ENCODE assay signal across 8 cellular contexts in the genomic region with DNA sequence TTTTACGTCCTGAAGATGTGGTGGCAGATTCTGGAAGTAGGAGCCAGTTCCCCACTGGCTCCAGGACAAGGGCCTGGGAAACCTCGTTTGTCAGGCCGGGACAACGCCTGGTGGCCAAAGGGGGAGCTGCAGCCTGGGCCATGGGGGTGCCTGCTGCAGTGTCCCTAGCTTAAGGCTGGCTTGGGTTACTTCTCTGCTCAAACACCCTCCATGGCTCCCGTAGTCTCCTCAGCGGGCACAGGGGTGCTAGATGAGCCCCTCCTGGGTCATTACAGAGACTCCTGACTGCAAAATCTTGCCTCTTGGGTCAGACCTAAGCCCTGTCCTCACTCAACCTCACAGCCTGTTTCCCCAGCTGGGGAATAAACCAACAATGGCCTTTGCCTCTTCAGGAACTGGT. TPM values are rescaled to one million over a fixed set of nuclear protein-coding genes. Genes with fewer than 3 reads are reported as not detected.
DNase-seq lines count a peak whose midpoint lies in the region; FAIRE-seq and TF ChIP-seq lines count a peak whose summit lies in the region.

No MANE protein-coding gene starts in this region.

- in situ Hi-C loops in GM13976 (cut with MboI; ENCODE audit: low sequenced_read_pairs, unreplicated experiment) = no loop called here

- H3K36me3 ChIP-seq in WERI-Rb-1 (no peaks in the 10 kb centered on the region), keratinocyte (ENCODE audit: control insufficient read depth in 2 of 2, extremely low read depth in 1 of 2, insufficient read depth in 2 of 2, low read length in 2 of 2) (no peaks in the 10 kb centered on the region)

- H3K4me1 ChIP-seq in keratinocyte (ENCODE audit: control insufficient read depth, extremely low read depth, insufficient read depth, low read length) = no peaks in the 10 kb centered on the region

- H3K9ac ChIP-seq in keratinocyte (ENCODE audit: control insufficient read depth, extremely low read depth, insufficient read depth, low read length) = no peak overlapping the region

- DNase-seq in AG08396 (ENCODE audit: low spot score) = peak; percentile 82
- peak; percentile 82 for DNase-seq in GM13976 (ENCODE audit: low spot score)
- DNase-seq in WERI-Rb-1 = peak; percentile 58
- no peak for DNase-seq in keratinocyte (ENCODE audit: low read depth, low spot score)
- DNase-seq in NCI-H146 (lab: John Stamatoyannopoulos, UW) = no peak
- no peak for DNase-seq in anterior cingulate cortex (lab: John Stamatoyannopoulos, UW)
- DNase-seq in NCI-H1105 (lab: John Stamatoyannopoulos, UW) = no peak
- DNase-seq in pons (ENCODE audit: low spot score) = no peak

- H3K79me2 ChIP-seq in keratinocyte (ENCODE audit: control insufficient read depth, insufficient read depth, low read length) = no peaks in the 10 kb centered on the region

- H2AFZ ChIP-seq in keratinocyte (ENCODE audit: control insufficient read depth, low read length) = no peak overlapping the region

- H3K4me2 ChIP-seq in keratinocyte (ENCODE audit: control insufficient read depth, extremely low read depth, insufficient read depth, low read depth, low read length) = no peak overlapping the region

- H3K4me3 ChIP-seq in WERI-Rb-1 (ENCODE audit: low read depth, low read length) (no peak overlapping the region), keratinocyte (ENCODE audit: control insufficient read depth in 2 of 3, extremely low read depth in 1 of 3, insufficient read depth in 2 of 3, low read depth in 1 of 3, low read length in 3 of 3) (no peak overlapping the region)

- no peaks in the 10 kb centered on the region for H3K9me1 ChIP-seq in keratinocyte (ENCODE audit: control insufficient read depth, extremely low read depth, insufficient read depth, low read length)

- peak; percentile 51 for TF ChIP-seq CTCF in GM13976 (IDR thresholded peaks at IDR 0.05; ENCODE audit: borderline replicate concordance, control extremely low read depth, extremely low read depth, insufficient read depth, missing control alignments)
- TF ChIP-seq CTCF in WERI-Rb-1 (IDR thresholded peaks at IDR 0.05; ENCODE audit: low read depth, low read length) = peak; percentile 79
- TF ChIP-seq CTCF in keratinocyte (optimal IDR thresholded peaks at IDR 0.05 in 1 of 3, IDR thresholded peaks at IDR 0.05 in 1 of 3, conservative IDR thresholded peaks at IDR 0.05 in 1 of 3; ENCODE audit: extremely low read depth in 1 of 3, insufficient read depth in 2 of 3, low read length in 3 of 3) = peak; percentile 54 to 81 (median 67)

- H3K9me3 ChIP-seq in WERI-Rb-1 (ENCODE audit: severe bottlenecking) (no peaks in the 10 kb centered on the region), keratinocyte (ENCODE audit: control insufficient read depth, low read depth, low read length) (no peaks in the 10 kb centered on the region)

- no peak for FAIRE-seq in keratinocyte (lab: Jason Lieb, UNC)

- dilution Hi-C loops in keratinocyte (cut with MboI; ENCODE audit: extremely low pct_ligation_motif_present, low sequenced_read_pairs) = no loop called here

- H3K27me3 ChIP-seq in WERI-Rb-1 (ENCODE audit: insufficient read depth, low read depth, severe bottlenecking) (no peaks in the 10 kb centered on the region), keratinocyte (ENCODE audit: control insufficient read depth, extremely low read depth, insufficient read depth, low read length) (peaks cover 18% of the 10 kb centered on the region)

- no peaks in the 10 kb centered on the region for H4K20me1 ChIP-seq in keratinocyte (ENCODE audit: control insufficient read depth, extremely low read depth, insufficient read depth, low read length)

- H3K27ac ChIP-seq in WERI-Rb-1 = no peak overlapping the region
- no peak overlapping the region for H3K27ac ChIP-seq in keratinocyte (ENCODE audit: control insufficient read depth, insufficient read depth, low read length)

RNA-seq across cellular contexts. Expression of a gene that starts 14.7 kb away (rescaled TPM):
- polyA plus RNA-seq in keratinocyte = 0.07 to 0.21 TPM (median 0.14 TPM) in 3 replicates
- polyA plus RNA-seq in keratinocyte (2011; ENCODE audit: low read depth) = not detected
- 0.01 and 0.12 TPM in 2 replicates for polyA plus RNA-seq in keratinocyte (2011; cell fraction: cytosol; rRNA removed)
- 0.33 and 0.67 TPM in 2 replicates for polyA plus RNA-seq in keratinocyte (2011; cell fraction: nucleus; rRNA removed)
- polyA plus RNA-seq in keratinocyte (2012; ENCODE audit: low replicate concordance) = 0.11 and 0.18 TPM in 2 replicates
- polyA minus RNA-seq in keratinocyte = 0.07 to 0.16 TPM in 2 of 3 replicates, not detected in the other
- polyA minus RNA-seq in keratinocyte (2011; cell fraction: cytosol; rRNA and poly(A)+ RNA removed) = 0.58 TPM
- 1.1 and 1.4 TPM in 2 replicates for polyA minus RNA-seq in keratinocyte (2011; cell fraction: nucleus; rRNA and poly(A)+ RNA removed)

RNA-seq across cellular contexts. Expression of a gene that starts 24.1 kb away (rescaled TPM):
- 0.56 to 1.4 TPM (median 1.2 TPM) in 3 replicates for polyA plus RNA-seq in keratinocyte
- 2.0 TPM for polyA plus RNA-seq in keratinocyte (2011; ENCODE audit: low read depth)
- 0.11 and 0.26 TPM in 2 replicates for polyA plus RNA-seq in keratinocyte (2011; cell fraction: cytosol; rRNA removed)
- polyA plus RNA-seq in keratinocyte (2011; cell fraction: nucleus; rRNA removed) = 7.7 and 8.1 TPM in 2 replicates
- polyA plus RNA-seq in keratinocyte (2012; ENCODE audit: low replicate concordance) = 0.78 and 2.9 TPM in 2 replicates
- polyA minus RNA-seq in keratinocyte = 0.43 to 0.86 TPM (median 0.69 TPM) in 3 replicates
- not detected for polyA minus RNA-seq in keratinocyte (2011; cell fraction: cytosol; rRNA and poly(A)+ RNA removed)
- 0.95 and 1.9 TPM in 2 replicates for polyA minus RNA-seq in keratinocyte (2011; cell fraction: nucleus; rRNA and poly(A)+ RNA removed)

RNA-seq across cellular contexts. Expression of a gene that starts 36.8 kb away (rescaled TPM):
- 294 to 475 TPM (median 343 TPM) in 3 replicates for polyA plus RNA-seq in keratinocyte
- polyA plus RNA-seq in keratinocyte (2011; ENCODE audit: low read depth) = 523 TPM
- 167 and 490 TPM in 2 replicates for polyA plus RNA-seq in keratinocyte (2011; cell fraction: cytosol; rRNA removed)
- 169 and 188 TPM in 2 replicates for polyA plus RNA-seq in keratinocyte (2011; cell fraction: nucleus; rRNA removed)
- 285 and 463 TPM in 2 replicates for polyA plus RNA-seq in keratinocyte (2012; ENCODE audit: low replicate concordance)
- 116 to 149 TPM (median 142 TPM) in 3 replicates for polyA minus RNA-seq in keratinocyte
- polyA minus RNA-seq in keratinocyte (2011; cell fraction: cytosol; rRNA and poly(A)+ RNA removed) = 191 TPM
- polyA minus RNA-seq in keratinocyte (2011; cell fraction: nucleus; rRNA and poly(A)+ RNA removed) = 36.9 and 41.3 TPM in 2 replicates

RNA-seq across cellular contexts. Expression of a gene that starts 37.5 kb away (rescaled TPM):
- 0.47 to 1.0 TPM (median 0.77 TPM) in 3 replicates for polyA plus RNA-seq in keratinocyte
- not detected for polyA plus RNA-seq in keratinocyte (2011; ENCODE audit: low read depth)
- polyA plus RNA-seq in keratinocyte (2011; cell fraction: cytosol; rRNA removed) = 0.45 and 1.0 TPM in 2 replicates
- polyA plus RNA-seq in keratinocyte (2011; cell fraction: nucleus; rRNA removed) = 0.70 and 2.1 TPM in 2 replicates
- 0.37 and 1.2 TPM in 2 replicates for polyA plus RNA-seq in keratinocyte (2012; ENCODE audit: low replicate concordance)
- polyA minus RNA-seq in keratinocyte = not detected in 3 replicates
- not detected for polyA minus RNA-seq in keratinocyte (2011; cell fraction: cytosol; rRNA and poly(A)+ RNA removed)
- 0.63 and 0.78 TPM in 2 replicates for polyA minus RNA-seq in keratinocyte (2011; cell fraction: nucleus; rRNA and poly(A)+ RNA removed)

Comparison
In these comparisons a context has a peak if more than half of its experiments do, and no peak if none do; other contexts are left out.
1. DNase-seq: peak in AG08396 (single experiment), GM13976 (single experiment) and WERI-Rb-1 (single experiment); none in keratinocyte (single experiment), NCI-H146 (single experiment), anterior cingulate cortex (0 of 58), NCI-H1105 (single experiment) and pons (single experiment).
2. Peak in every context shown above with its lines, with median percentiles within 50 percentile points of each other: CTCF ChIP-seq.